ENCODE assay signal across 12 cellular contexts in the genomic region with DNA sequence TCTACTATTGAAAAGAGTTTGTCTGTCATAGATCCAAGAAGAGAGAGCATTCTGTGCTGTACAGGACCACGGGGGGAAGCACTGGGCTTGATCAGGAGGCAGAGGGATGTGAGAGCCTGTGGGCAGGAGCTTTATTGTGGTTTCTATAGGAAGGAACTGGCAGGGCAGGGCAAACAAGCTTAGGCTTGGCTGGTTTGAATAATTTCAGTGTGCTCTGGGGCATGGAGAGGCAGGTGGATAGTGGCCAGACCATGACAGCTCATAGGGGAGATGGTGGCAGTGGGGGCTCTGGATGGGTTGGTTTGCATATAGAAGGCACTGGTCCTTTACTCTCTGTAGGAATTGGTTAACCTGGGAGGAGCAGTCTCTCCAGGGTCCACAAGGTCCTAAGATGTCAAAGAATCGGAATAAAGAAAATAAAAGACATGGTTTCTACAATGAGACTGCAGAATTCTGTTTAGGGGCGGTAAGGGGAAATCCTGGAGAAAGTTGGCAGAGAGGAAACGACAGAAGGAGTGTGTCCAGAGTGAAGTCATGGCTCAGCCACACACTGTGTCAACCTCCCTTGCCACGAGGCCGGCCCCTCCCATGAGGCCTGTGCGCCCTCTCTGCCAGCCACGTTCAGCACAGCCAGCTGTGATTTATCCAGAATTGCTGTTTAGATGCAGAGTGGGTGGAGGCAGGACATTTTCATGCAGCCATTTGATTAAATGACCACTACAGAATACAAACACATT.
A peak's percentile ranks its signal among the peaks of the same experiment; 100 is the strongest.
DNase-seq lines count a peak whose midpoint lies in the region; ATAC-seq, FAIRE-seq and TF ChIP-seq lines count a peak whose summit lies in the region.
"Had no signal": no experiment of that assay in that cellular context is flagged by ENCODE, and none has a peak within 500 bp of the region (broad histone marks: within the 10 kb centered on the region; RNA-seq: fewer than 3 reads in every experiment).

No MANE protein-coding gene starts in this region.

- ATAC-seq in GM18907 (IDR thresholded peaks at IDR 0.05; ENCODE audit: unreplicated experiment) (peak; percentile 40), left ventricle myocardium superior (peak; percentile 78), HG02884 (IDR thresholded peaks at IDR 0.05; ENCODE audit: unreplicated experiment) (no peak), GM21723 (IDR thresholded peaks at IDR 0.05; ENCODE audit: unreplicated experiment) (no peak)

- H4K20me1 ChIP-seq in astrocyte (ENCODE audit: insufficient read depth, low read length), result no peaks in the 10 kb centered on the region
- no peaks in the 10 kb centered on the region for H4K20me1 ChIP-seq in smooth muscle cell (ENCODE audit: low read depth)

- H2AFZ ChIP-seq in astrocyte (ENCODE audit: low read depth, low read length) (no peak overlapping the region), smooth muscle cell (ENCODE audit: low read depth) (no peak overlapping the region)

- DNase-seq in astrocyte (ENCODE audit: low read depth) (peak; percentile 37), left ventricle myocardium superior (peak; percentile 58), smooth muscle cell (lab: John Stamatoyannopoulos, UW; ENCODE audit: unreplicated experiment) (no peak), endodermal cell (no peak), NCI-H748 (lab: John Stamatoyannopoulos, UW; ENCODE audit: unreplicated experiment) (no peak)
- DNase-seq: nephron progenitor cell; stimulated activated CD4-positive, alpha-beta T cell treated with anti-CD3 and anti-CD28 coated beads, Interleukin-4, amount 100 ng/mL, for 4 hours had no signal

- H3K9me3 ChIP-seq in astrocyte (ENCODE audit: insufficient read depth, low read depth, low read length) (no peaks in the 10 kb centered on the region), smooth muscle cell (replicated peaks; ENCODE audit: low read depth) (no peaks in the 10 kb centered on the region), endodermal cell (ENCODE audit: control insufficient read depth, low read length) (no peaks in the 10 kb centered on the region)
- H3K9me3 ChIP-seq: HAP-1, tibial nerve had no signal

- H3K4me3 ChIP-seq in astrocyte (ENCODE audit: insufficient read depth, low read depth, low read length) (no peak overlapping the region), smooth muscle cell (no peak overlapping the region), endodermal cell (ENCODE audit: low read length) (no peak overlapping the region)
- H3K4me3 ChIP-seq: HAP-1, tibial nerve had no signal

- H3K36me3 Mint-ChIP-seq in astrocyte (ENCODE audit: low read depth, unreplicated experiment) (no peaks in the 10 kb centered on the region), endodermal cell (ENCODE audit: low read depth) (no peaks in the 10 kb centered on the region)

- H3K79me2 ChIP-seq in astrocyte (ENCODE audit: insufficient read depth, low read length) (no peaks in the 10 kb centered on the region), smooth muscle cell (ENCODE audit: low read depth) (no peaks in the 10 kb centered on the region)

- H3K4me1 Mint-ChIP-seq in astrocyte (ENCODE audit: low read depth, unreplicated experiment) (peaks cover 62% of the 10 kb centered on the region), endodermal cell (peaks cover 7% of the 10 kb centered on the region)

- no peak overlapping the region for H3K9ac ChIP-seq in astrocyte (ENCODE audit: low read length)
- no peak overlapping the region for H3K9ac ChIP-seq in smooth muscle cell (ENCODE audit: low read depth)
- no peak overlapping the region for H3K9ac ChIP-seq in endodermal cell (ENCODE audit: extremely low read depth, low read length, poor library complexity, severe bottlenecking)

- H3K4me3 Mint-ChIP-seq in astrocyte (ENCODE audit: unreplicated experiment), result peak overlapping the region; percentile 14
- no peak overlapping the region for H3K4me3 Mint-ChIP-seq in endodermal cell
- H3K4me3 Mint-ChIP-seq: nephron progenitor cell had no signal

- H3K27ac ChIP-seq in astrocyte (ENCODE audit: low read depth, low read length) (no peak overlapping the region), smooth muscle cell (ENCODE audit: low read depth) (peak overlapping the region; percentile 96), endodermal cell (ENCODE audit: low read depth, low read length) (no peak overlapping the region)
- H3K27ac ChIP-seq: tibial nerve had no signal

- H3K27me3 ChIP-seq in astrocyte (ENCODE audit: insufficient read depth, low read length) (peaks cover 3% of the 10 kb centered on the region), smooth muscle cell (ENCODE audit: low read depth) (no peaks in the 10 kb centered on the region), endodermal cell (ENCODE audit: control insufficient read depth, insufficient read depth, low read length, poor library complexity, severe bottlenecking) (no peaks in the 10 kb centered on the region)
- H3K27me3 ChIP-seq: tibial nerve had no signal

- H3K36me3 ChIP-seq in astrocyte (ENCODE audit: insufficient read depth, low read length) (no peaks in the 10 kb centered on the region), smooth muscle cell (ENCODE audit: low read depth) (no peaks in the 10 kb centered on the region), endodermal cell (ENCODE audit: control insufficient read depth, insufficient read depth, low read length) (no peaks in the 10 kb centered on the region)
- H3K36me3 ChIP-seq: HAP-1, tibial nerve had no signal

- H3K4me1 ChIP-seq in astrocyte (ENCODE audit: insufficient read depth, low read length) (peaks cover 16% of the 10 kb centered on the region), smooth muscle cell (ENCODE audit: low read depth) (no peaks in the 10 kb centered on the region), endodermal cell (ENCODE audit: control insufficient read depth, insufficient read depth, low read length) (peaks cover 6% of the 10 kb centered on the region)
- H3K4me1 ChIP-seq: HAP-1, tibial nerve had no signal

- H3F3A ChIP-seq in smooth muscle cell (ENCODE audit: low read depth), result peaks cover 6% of the 10 kb centered on the region

- intact Hi-C loops in left ventricle myocardium superior (cut with micrococcal nuclease), result no loop called here

- 58% methylated on average over 8 of the region's 8 CpGs for WGBS in smooth muscle cell (ENCODE audit: low lambda C conversion rate)
- 83 to 91% methylated on average over 3 to 8 of the region's 8 CpGs for WGBS in endodermal cell (ENCODE audit: insufficient coverage in 1 of 2, insufficient read length in 1 of 2), 2 experiments

- TF ChIP-seq CTCF in astrocyte (IDR thresholded peaks at IDR 0.05; ENCODE audit: insufficient read depth, low read depth, low read length) (no peak), smooth muscle cell (IDR thresholded peaks at IDR 0.05; ENCODE audit: borderline replicate concordance, insufficient read depth, poor library complexity, severe bottlenecking) (no peak), endodermal cell (conservative IDR thresholded peaks at IDR 0.05) (no peak)

- H3K27me3 Mint-ChIP-seq in astrocyte (ENCODE audit: low read depth, unreplicated experiment) (no peaks in the 10 kb centered on the region), endodermal cell (ENCODE audit: insufficient read depth) (no peaks in the 10 kb centered on the region)

- H3K9me3 Mint-ChIP-seq in astrocyte (ENCODE audit: unreplicated experiment) (no peaks in the 10 kb centered on the region), endodermal cell (peaks cover 6% of the 10 kb centered on the region)

- no peak for FAIRE-seq in astrocyte (lab: Jason Lieb, UNC)

- no peak overlapping the region for H3K4me2 ChIP-seq in astrocyte (ENCODE audit: low read length)
- no peak overlapping the region for H3K4me2 ChIP-seq in smooth muscle cell

- H3K27ac Mint-ChIP-seq in astrocyte (ENCODE audit: unreplicated experiment), result peak overlapping the region; percentile 96
- no peak overlapping the region for H3K27ac Mint-ChIP-seq in endodermal cell
- H3K27ac Mint-ChIP-seq: nephron progenitor cell had no signal

Comparison
In these comparisons a context has a peak if more than half of its experiments do, and no peak if none do; other contexts are left out.
1. ATAC-seq: peak in GM18907 (single experiment) and left ventricle myocardium superior (single experiment); none in HG02884 (single experiment) and GM21723 (single experiment).
2. DNase-seq: peak in astrocyte (single experiment) and left ventricle myocardium superior (single experiment); none in smooth muscle cell (single experiment), endodermal cell (single experiment) and NCI-H748 (single experiment).